Comparison of ENCODE assay signal across 8 cellular contexts in genomic region chr5:71586941-71587708, GRCh38. TPM values are rescaled to one million over a fixed set of nuclear protein-coding genes. Genes with fewer than 3 reads are reported as not detected.
A peak's percentile ranks its signal among the peaks of the same experiment; 100 is the strongest.
DNase-seq lines count a peak whose midpoint lies in the region; ATAC-seq and TF ChIP-seq lines count a peak whose summit lies in the region.

Gene MCCC2, plus strand, starts transcription at chr5:71587340. Its CDS starts 86 bp downstream, at chr5:71587426.

- DNase-seq in Daoy (ENCODE audit: low read depth) (peak; percentile 99), GM23338 (ENCODE audit: low spot score) (peak; percentile 99), Kasumi-1 (lab: John Stamatoyannopoulos, UW) (peak; percentile 94 to 95), RPMI7951 (ENCODE audit: low read depth) (peak; percentile 96), fibroblast of gingiva (ENCODE audit: low read depth) (peak; percentile 95), naive B cell (peak; percentile 96)
- peak; percentile 89 to 90 for DNase-seq in activated T-helper 1 cell treated with anti-CD3 and anti-CD28 coated beads, Interleukin-2, amount 50 U/mL, for 16 hours (ENCODE audit: low read depth in 1 of 2, low spot score in 1 of 2)
- peak; percentile 92 to 98 for DNase-seq in stimulated activated effector memory CD8-positive, alpha-beta T cell treated with anti-CD3 and anti-CD28 coated beads, Interleukin-12 subunit alpha, Interleukin-12 subunit beta, amount 100 ng/mL, for 72 hours (ENCODE audit: low spot score in 2 of 2)

- no peaks in the 10 kb centered on the region for H3K27me3 ChIP-seq in GM23338 (ENCODE audit: insufficient read depth)

- H3K27ac Mint-ChIP-seq in GM23338 (peak within 1 kb of the TSS; percentile 98), naive B cell (peak within 1 kb of the TSS; percentile 95 to 100 (median 98))
- H3K27ac Mint-ChIP-seq in stimulated activated effector memory CD8-positive, alpha-beta T cell treated with anti-CD3 and anti-CD28 coated beads, Interleukin-12 subunit alpha, Interleukin-12 subunit beta, amount 100 ng/mL, for 72 hours: peak within 1 kb of the TSS; percentile 99

- peaks cover 12% of the 10 kb centered on the region; the same call in 1 of the 2 replicates for H3K4me1 ChIP-seq in GM23338 (ENCODE audit: insufficient read depth)

- H3K4me2 ChIP-seq in GM23338: peak within 1 kb of the TSS; percentile 96

- H2AFZ ChIP-seq in GM23338: peak within 1 kb of the TSS; percentile 97

- H3K4me3 ChIP-seq in GM23338: peak within 1 kb of the TSS; percentile 93

- ATAC-seq in GM23338: peak; percentile 97
- peak; percentile 93 to 94 for ATAC-seq in naive B cell (ENCODE audit: low read depth in 2 of 2)
- peak; percentile 99 for ATAC-seq in stimulated activated effector memory CD8-positive, alpha-beta T cell treated with anti-CD3 and anti-CD28 coated beads, Interleukin-12 subunit alpha, Interleukin-12 subunit beta, amount 100 ng/mL, for 72 hours

- no peak for TF ChIP-seq CTCF in GM23338 (conservative IDR thresholded peaks at IDR 0.05; ENCODE audit: low read depth in 2 of 2)

- peaks cover 47% of the 10 kb centered on the region for H3K79me2 ChIP-seq in GM23338 (replicated peaks; ENCODE audit: insufficient read depth)

- H3K4me3 Mint-ChIP-seq in GM23338 (peak within 1 kb of the TSS; percentile 86), naive B cell (peak within 1 kb of the TSS; percentile 88 to 100 (median 98))
- peak within 1 kb of the TSS; percentile 84 for H3K4me3 Mint-ChIP-seq in stimulated activated effector memory CD8-positive, alpha-beta T cell treated with anti-CD3 and anti-CD28 coated beads, Interleukin-12 subunit alpha, Interleukin-12 subunit beta, amount 100 ng/mL, for 72 hours

- H3K36me3 Mint-ChIP-seq in GM23338 (ENCODE audit: low read depth): peaks cover 9% of the 10 kb centered on the region
- H3K36me3 Mint-ChIP-seq in naive B cell: peaks cover 0 to under 1% of the 10 kb centered on the region in 2 donors
- peaks cover 8% of the 10 kb centered on the region for H3K36me3 Mint-ChIP-seq in stimulated activated effector memory CD8-positive, alpha-beta T cell treated with anti-CD3 and anti-CD28 coated beads, Interleukin-12 subunit alpha, Interleukin-12 subunit beta, amount 100 ng/mL, for 72 hours

- peaks cover 15% of the 10 kb centered on the region for H3K4me1 Mint-ChIP-seq in GM23338
- peaks cover 20 to 50% (median 32%) of the 10 kb centered on the region in 3 donors for H3K4me1 Mint-ChIP-seq in naive B cell
- H3K4me1 Mint-ChIP-seq in stimulated activated effector memory CD8-positive, alpha-beta T cell treated with anti-CD3 and anti-CD28 coated beads, Interleukin-12 subunit alpha, Interleukin-12 subunit beta, amount 100 ng/mL, for 72 hours: peaks cover 41% of the 10 kb centered on the region

- H3F3A ChIP-seq in GM23338 (replicated peaks; ENCODE audit: low read depth): 0 out of 2 replicates have a peak, but pooled peaks cover 5% of the 10 kb centered on the region

- H3K9me3 Mint-ChIP-seq in GM23338 (no peaks in the 10 kb centered on the region; the same call in 1 of the 3 replicates), naive B cell (peaks cover 0 to 4% (median 0%) of the 10 kb centered on the region in 7 donors)
- no peaks in the 10 kb centered on the region for H3K9me3 Mint-ChIP-seq in stimulated activated effector memory CD8-positive, alpha-beta T cell treated with anti-CD3 and anti-CD28 coated beads, Interleukin-12 subunit alpha, Interleukin-12 subunit beta, amount 100 ng/mL, for 72 hours

- no peaks in the 10 kb centered on the region; the same call in 1 of the 2 replicates for H3K9me2 ChIP-seq in GM23338 (ENCODE audit: insufficient read depth)

- H3K27ac ChIP-seq in GM23338 (ENCODE audit: low read depth): peak within 1 kb of the TSS; percentile 96

- H3K27me3 Mint-ChIP-seq in GM23338 (ENCODE audit: insufficient read depth, low read depth, poor library complexity) (peaks cover 3% of the 10 kb centered on the region), naive B cell (no peaks in the 10 kb centered on the region)

- H4K20me1 ChIP-seq in GM23338 (replicated peaks; ENCODE audit: insufficient read depth): no peaks in the 10 kb centered on the region; the same call in 1 of the 2 replicates

- H3K36me3 ChIP-seq in GM23338 (ENCODE audit: insufficient read depth): no peaks in the 10 kb centered on the region

TF ChIP-seq in GM23338, 12 proteins besides CTCF, POLR2A, EP300 and RAD21:
- TF ChIP-seq CREB1 (CRISPR knock-in tag; IDR thresholded peaks at IDR 0.05; ENCODE audit: low read depth) (0 out of 2 replicates have a peak, but pooled peaks have one; percentile 36), NANOG (IDR thresholded peaks at IDR 0.05; ENCODE audit: borderline replicate concordance) (no peak), ZNF114 (CRISPR knock-in tag; IDR thresholded peaks at IDR 0.05) (no peak), ZNF331 (CRISPR knock-in tag; IDR thresholded peaks at IDR 0.05; ENCODE audit: low read depth) (no peak), ETS1 (IDR thresholded peaks at IDR 0.05) (peak; percentile 53; the same call in 1 of the 2 replicates), POLR2AphosphoS5 (IDR thresholded peaks at IDR 0.05; ENCODE audit: low read depth) (peak; percentile 97)
TF ChIP-seq in GM23338: peak in this region for 3.

RNA-seq across cellular contexts. Expression of gene MCCC2, which starts in this region (rescaled TPM):
- total RNA-seq in Daoy (2014; rRNA removed; shearing (Covaris generic)): 41.6 and 44.6 TPM in 2 replicates
- total RNA-seq in GM23338 (2014; rRNA removed; shearing (Covaris generic)): 59.1 and 62.6 TPM in 2 replicates
- 31.2 and 31.9 TPM in 2 replicates for polyA plus RNA-seq in GM23338 (2016; fragmentation: Nextera tagmentation; extraction: Ambion mirVana)
- total RNA-seq in RPMI7951 (2014; rRNA removed; shearing (Covaris generic)): 40.5 and 51.3 TPM in 2 replicates
- polyA plus RNA-seq in naive B cell (ENCODE audit: low read depth in 6 of 6): 10 to 100 TPM; 27.3 to 42.1 (median 35.4) TPM

Comparison
In these comparisons a context has a peak if more than half of its experiments do, and no peak if none do; other contexts are left out.
1. Peak in every context shown above with its lines: DNase-seq, ATAC-seq, H3K4me3 ChIP-seq and H3K27ac ChIP-seq.